In genomic region chr16:14354561-14355351, GRCh38 we compare ENCODE assay signal across 8 cellular contexts.
DNase-seq lines count a peak whose midpoint lies in the region; ATAC-seq and TF ChIP-seq lines count a peak whose summit lies in the region.

No MANE protein-coding gene starts in this region.

- peaks cover 15 to 28% of the 10 kb centered on the region in 2 donors for H3K4me1 ChIP-seq in gastrocnemius medialis

- POLR2A ChIA-PET in GM10248 (lab: Yijun Ruan, JAX), result interaction anchor here (1.2 kb wide), 1 partner anchor 44 kb away, joined by 4 read pairs; no protein-coding TSS in a partner anchor

- CTCF ChIA-PET in GM10248 (lab: Yijun Ruan, JAX), result interaction anchor here (0.6 to 2.5 kb wide), 4 partner anchors 24 to 104 kb away, joined by 3 to 9 read pairs (median 3); no protein-coding TSS in a partner anchor

- intact Hi-C loops in gastrocnemius medialis (cut with DNase I; ENCODE audit: low total_unique reads), result no loop called here

- H3K27ac ChIP-seq in gastrocnemius medialis (peak overlapping the region; percentile 74 to 85 (median 83)), substantia nigra (ENCODE audit: low read depth, low read length, poor library complexity, severe bottlenecking) (no peak overlapping the region)

- H3K36me3 ChIP-seq in gastrocnemius medialis, result no peaks in the 10 kb centered on the region

- H3K27me3 ChIP-seq in gastrocnemius medialis, result no peaks in the 10 kb centered on the region

- H3K27ac Mint-ChIP-seq in activated naive CD4-positive, alpha-beta T cell treated with anti-CD3 and anti-CD28 coated beads, Interleukin-2, amount 50 U/mL, for 72 hours, result no peak overlapping the region

- H3K9me3 ChIP-seq in gastrocnemius medialis, result no peaks in the 10 kb centered on the region

- H3K4me3 ChIP-seq in gastrocnemius medialis, result peak overlapping the region in 3 of 4 donors; percentile 10 to 46 (median 13)

- in situ Hi-C loops in gastrocnemius medialis (cut with MboI; ENCODE audit: low sequenced_read_pairs in 4 of 4), result no loop called here

- no peak for TF ChIP-seq CTCF in GM10248 (IDR thresholded peaks at IDR 0.05; ENCODE audit: control extremely low read depth, extremely low read depth, low read depth, missing control alignments)
- no peak for TF ChIP-seq CTCF in gastrocnemius medialis (IDR thresholded peaks at IDR 0.05 in 4 of 5, conservative IDR thresholded peaks at IDR 0.05 in 1 of 5)

- H3K9me3 Mint-ChIP-seq in activated naive CD4-positive, alpha-beta T cell treated with anti-CD3 and anti-CD28 coated beads, Interleukin-2, amount 50 U/mL, for 72 hours, result no peaks in the 10 kb centered on the region

- TF ChIP-seq POLR2A in gastrocnemius medialis (IDR thresholded peaks at IDR 0.05), result no peak

- no peaks in the 10 kb centered on the region for H3K36me3 Mint-ChIP-seq in activated naive CD4-positive, alpha-beta T cell treated with anti-CD3 and anti-CD28 coated beads, Interleukin-2, amount 50 U/mL, for 72 hours

- ATAC-seq in GM21390 (IDR thresholded peaks at IDR 0.05; ENCODE audit: unreplicated experiment) (peak; percentile 89), HG03571 (IDR thresholded peaks at IDR 0.05; ENCODE audit: unreplicated experiment) (peak; percentile 91), gastrocnemius medialis (peak; percentile 21 to 74)
- peak; percentile 97 for ATAC-seq in activated naive CD4-positive, alpha-beta T cell treated with anti-CD3 and anti-CD28 coated beads, Interleukin-2, amount 50 U/mL, for 72 hours

- DNase-seq in GM10248 (ENCODE audit: extremely low spot score) (peak; percentile 77), gastrocnemius medialis (peak; percentile 18 to 55), HuH-7.5 (ENCODE audit: low spot score) (no peak), substantia nigra (lab: John Stamatoyannopoulos, UW) (no peak), retina (no peak)
- peak in 1 of 2 donors; percentile 38 for DNase-seq in activated naive CD4-positive, alpha-beta T cell treated with anti-CD3 and anti-CD28 coated beads, Interleukin-2, amount 50 U/mL, for 72 hours (ENCODE audit: low spot score in 2 of 2)

Comparison
In these comparisons a context has a peak if more than half of its experiments do, and no peak if none do; other contexts are left out.
1. DNase-seq: peak in GM10248 (single experiment) and gastrocnemius medialis (2 of 2); none in HuH-7.5 (single experiment), substantia nigra (0 of 49) and retina (single experiment).
2. Peak in every context shown above with its lines, with median percentiles within 50 percentile points of each other: ATAC-seq.